9 cellular contexts compared by ENCODE assay signal in genomic region chr6:79421707-79422484, GRCh38.
A peak's percentile ranks its signal among the peaks of the same experiment; 100 is the strongest.
DNase-seq lines count a peak whose midpoint lies in the region; ATAC-seq and TF ChIP-seq lines count a peak whose summit lies in the region.
"Had no signal": no experiment of that assay in that cellular context is flagged by ENCODE, and none has a peak within 500 bp of the region (broad histone marks: within the 10 kb centered on the region; RNA-seq: fewer than 3 reads in every experiment).

No MANE protein-coding gene starts in this region.

- no peaks in the 10 kb centered on the region for H3K36me3 ChIP-seq in BJ (ENCODE audit: control insufficient read depth, insufficient read depth, low read length)
- H3K36me3 ChIP-seq in adrenal gland (replicated peaks in 1 of 2) = no peaks in the 10 kb centered on the region
- no peaks in the 10 kb centered on the region for H3K36me3 ChIP-seq in uterus

- CTCF ChIA-PET in BJ (lab: Yijun Ruan, JAX) = no interaction called here
- CTCF ChIA-PET in activated CD4-positive, alpha-beta memory T cell treated with anti-CD3 and anti-CD28 coated beads, Interleukin-2, amount 10 ng/mL, durations not matched to agents 7 days and 5 days (lab: Charles Lee) = no interaction called here

- no peak overlapping the region for H3K27ac Mint-ChIP-seq in activated CD4-positive, alpha-beta memory T cell treated with anti-CD3 and anti-CD28 coated beads, Interleukin-2, amount 10 ng/mL, durations not matched to agents 7 days and 5 days
- H3K27ac Mint-ChIP-seq: activated naive CD8-positive, alpha-beta T cell treated with anti-CD3 and anti-CD28 coated beads, Interleukin-2, amount 10 ng/mL, durations not matched to agents 7 days and 5 days had no signal

- POLR2A ChIA-PET in BJ (lab: Charles Lee) = no interaction called here
- POLR2A ChIA-PET in activated CD4-positive, alpha-beta memory T cell treated with anti-CD3 and anti-CD28 coated beads, Interleukin-2, amount 10 ng/mL, durations not matched to agents 7 days and 5 days (lab: Charles Lee) = no interaction called here

- no peaks in the 10 kb centered on the region for H3K27me3 ChIP-seq in BJ (ENCODE audit: control insufficient read depth, insufficient read depth, low read length)
- no peaks in the 10 kb centered on the region for H3K27me3 ChIP-seq in adrenal gland
- no peaks in the 10 kb centered on the region for H3K27me3 ChIP-seq in uterus

- TF ChIP-seq CTCF in BJ (IDR thresholded peaks at IDR 0.05; ENCODE audit: insufficient read depth, low read depth, low read length) = no peak
- no peak for TF ChIP-seq CTCF in adrenal gland (IDR thresholded peaks at IDR 0.05)
- no peak for TF ChIP-seq CTCF in uterus (IDR thresholded peaks at IDR 0.05)
- TF ChIP-seq CTCF in coronary artery (IDR thresholded peaks at IDR 0.05) = no peak

- intact Hi-C loops in adrenal gland (cut with DNase I) = no loop called here
- intact Hi-C loops in uterus (cut with DNase I; ENCODE audit: low total_unique reads) = no loop called here

- H3K4me3 Mint-ChIP-seq in activated CD4-positive, alpha-beta memory T cell treated with anti-CD3 and anti-CD28 coated beads, Interleukin-2, amount 10 ng/mL, durations not matched to agents 7 days and 5 days = no peak overlapping the region
- H3K4me3 Mint-ChIP-seq: activated naive CD8-positive, alpha-beta T cell treated with anti-CD3 and anti-CD28 coated beads, Interleukin-2, amount 10 ng/mL, durations not matched to agents 7 days and 5 days had no signal

- no peaks in the 10 kb centered on the region for H3K4me1 Mint-ChIP-seq in activated CD4-positive, alpha-beta memory T cell treated with anti-CD3 and anti-CD28 coated beads, Interleukin-2, amount 10 ng/mL, durations not matched to agents 7 days and 5 days
- H3K4me1 Mint-ChIP-seq: activated naive CD8-positive, alpha-beta T cell treated with anti-CD3 and anti-CD28 coated beads, Interleukin-2, amount 10 ng/mL, durations not matched to agents 7 days and 5 days had no signal

- ATAC-seq in GM21529 (IDR thresholded peaks at IDR 0.05; ENCODE audit: unreplicated experiment) = peak; percentile 79

- H3K27ac ChIP-seq in adrenal gland (no peak overlapping the region), uterus (no peak overlapping the region), coronary artery (no peak overlapping the region)

- TF ChIP-seq POLR2A in adrenal gland (IDR thresholded peaks at IDR 0.05) = no peak
- no peak for TF ChIP-seq POLR2A in uterus (IDR thresholded peaks at IDR 0.05)

- peaks cover 3% of the 10 kb centered on the region for H3K27me3 Mint-ChIP-seq in activated CD4-positive, alpha-beta memory T cell treated with anti-CD3 and anti-CD28 coated beads, Interleukin-2, amount 10 ng/mL, durations not matched to agents 7 days and 5 days

- H3K4me1 ChIP-seq in adrenal gland (replicated peaks in 1 of 2) (peaks cover 0 to 6% of the 10 kb centered on the region in 2 donors), uterus (no peaks in the 10 kb centered on the region)

- H3K36me3 Mint-ChIP-seq in activated CD4-positive, alpha-beta memory T cell treated with anti-CD3 and anti-CD28 coated beads, Interleukin-2, amount 10 ng/mL, durations not matched to agents 7 days and 5 days (ENCODE audit: low read depth) = no peaks in the 10 kb centered on the region
- H3K36me3 Mint-ChIP-seq: activated naive CD8-positive, alpha-beta T cell treated with anti-CD3 and anti-CD28 coated beads, Interleukin-2, amount 10 ng/mL, durations not matched to agents 7 days and 5 days had no signal

- 24 to 31% (median 29%) methylated on average over 5 of the region's 5 CpGs for WGBS in adrenal gland, 4 donors

- H3K9me3 Mint-ChIP-seq in activated CD4-positive, alpha-beta memory T cell treated with anti-CD3 and anti-CD28 coated beads, Interleukin-2, amount 10 ng/mL, durations not matched to agents 7 days and 5 days = no peaks in the 10 kb centered on the region
- H3K9me3 Mint-ChIP-seq: activated naive CD8-positive, alpha-beta T cell treated with anti-CD3 and anti-CD28 coated beads, Interleukin-2, amount 10 ng/mL, durations not matched to agents 7 days and 5 days had no signal

- DNase-seq in BJ (ENCODE audit: low read depth) (peak; percentile 35), NCI-H1092 (lab: John Stamatoyannopoulos, UW) (peak; percentile 81), adrenal gland (peak in 6 of 7 donors; percentile 23 to 79 (median 30)), kidney glomerular epithelial cell (lab: John Stamatoyannopoulos, UW) (peak; percentile 89), uterus (no peak), coronary artery (ENCODE audit: low spot score) (no peak)
- DNase-seq in activated CD4-positive, alpha-beta memory T cell treated with anti-CD3 and anti-CD28 coated beads, Interleukin-2, amount 10 ng/mL, durations not matched to agents 7 days and 5 days = no peak
- DNase-seq: activated naive CD8-positive, alpha-beta T cell treated with anti-CD3 and anti-CD28 coated beads, Interleukin-2, amount 10 ng/mL, durations not matched to agents 7 days and 5 days had no signal

- H3K9me3 ChIP-seq in adrenal gland (replicated peaks in 1 of 3) (no peaks in the 10 kb centered on the region), uterus (no peaks in the 10 kb centered on the region)

- H3K4me3 ChIP-seq in BJ (ENCODE audit: low read depth, low read length) = no peak overlapping the region
- no peak overlapping the region for H3K4me3 ChIP-seq in adrenal gland
- H3K4me3 ChIP-seq in uterus = no peak overlapping the region
- no peak overlapping the region for H3K4me3 ChIP-seq in coronary artery

Comparison
In these comparisons a context has a peak if more than half of its experiments do, and no peak if none do; other contexts are left out.
1. DNase-seq: peak in BJ (single experiment), NCI-H1092 (single experiment), adrenal gland (6 of 7) and kidney glomerular epithelial cell (single experiment); none in uterus (0 of 2), coronary artery (single experiment) and activated CD4-positive, alpha-beta memory T cell treated with anti-CD3 and anti-CD28 coated beads, Interleukin-2, amount 10 ng/mL, durations not matched to agents 7 days and 5 days (single experiment).